Comparison of ENCODE assay signal across 3 cellular contexts in the genomic region with DNA sequence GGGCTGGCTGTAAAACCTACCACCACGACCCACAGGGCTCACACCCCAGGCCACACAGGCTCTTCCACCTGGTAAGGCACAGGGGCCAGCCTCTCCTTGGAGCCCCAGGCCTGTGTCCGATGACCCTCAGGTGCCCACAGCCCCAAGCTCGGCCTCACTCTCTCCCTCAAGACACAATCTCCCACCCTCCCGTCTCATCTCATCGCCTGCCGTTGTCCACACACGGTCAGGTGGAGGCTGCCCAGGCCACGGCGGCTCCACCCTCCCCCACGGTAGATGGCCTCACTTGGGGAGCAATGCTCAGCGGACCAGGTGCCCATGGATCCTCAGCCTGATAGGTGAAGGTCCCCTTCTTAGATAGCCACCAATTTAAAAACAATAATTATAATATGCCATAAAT.
TF ChIP-seq lines count a peak whose summit lies in the region.

No MANE protein-coding gene starts in this region.

TF ChIP-seq in GM23338, 12 proteins besides CTCF, POLR2A, EP300 and RAD21 (continued from another document):
- TF ChIP-seq, protein P1, sequence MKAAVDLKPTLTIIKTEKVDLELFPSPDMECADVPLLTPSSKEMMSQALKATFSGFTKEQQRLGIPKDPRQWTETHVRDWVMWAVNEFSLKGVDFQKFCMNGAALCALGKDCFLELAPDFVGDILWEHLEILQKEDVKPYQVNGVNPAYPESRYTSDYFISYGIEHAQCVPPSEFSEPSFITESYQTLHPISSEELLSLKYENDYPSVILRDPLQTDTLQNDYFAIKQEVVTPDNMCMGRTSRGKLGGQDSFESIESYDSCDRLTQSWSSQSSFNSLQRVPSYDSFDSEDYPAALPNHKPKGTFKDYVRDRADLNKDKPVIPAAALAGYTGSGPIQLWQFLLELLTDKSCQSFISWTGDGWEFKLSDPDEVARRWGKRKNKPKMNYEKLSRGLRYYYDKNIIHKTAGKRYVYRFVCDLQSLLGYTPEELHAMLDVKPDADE (IDR thresholded peaks at IDR 0.05): no peak
- TF ChIP-seq NANOG (IDR thresholded peaks at IDR 0.05; ENCODE audit: borderline replicate concordance) (no peak), EZH2 (IDR thresholded peaks at IDR 0.05; ENCODE audit: low read depth, unreplicated experiment) (no peak), ZNF331 (CRISPR knock-in tag; IDR thresholded peaks at IDR 0.05; ENCODE audit: low read depth) (no peak), ZNF114 (CRISPR knock-in tag; IDR thresholded peaks at IDR 0.05) (no peak), EZH2phosphoT487 (IDR thresholded peaks at IDR 0.05; ENCODE audit: unreplicated experiment) (no peak), CREB1 (CRISPR knock-in tag; IDR thresholded peaks at IDR 0.05; ENCODE audit: low read depth) (no peak), JUNB (IDR thresholded peaks at IDR 0.05; ENCODE audit: unreplicated experiment) (no peak)
- TF ChIP-seq, protein P2, sequence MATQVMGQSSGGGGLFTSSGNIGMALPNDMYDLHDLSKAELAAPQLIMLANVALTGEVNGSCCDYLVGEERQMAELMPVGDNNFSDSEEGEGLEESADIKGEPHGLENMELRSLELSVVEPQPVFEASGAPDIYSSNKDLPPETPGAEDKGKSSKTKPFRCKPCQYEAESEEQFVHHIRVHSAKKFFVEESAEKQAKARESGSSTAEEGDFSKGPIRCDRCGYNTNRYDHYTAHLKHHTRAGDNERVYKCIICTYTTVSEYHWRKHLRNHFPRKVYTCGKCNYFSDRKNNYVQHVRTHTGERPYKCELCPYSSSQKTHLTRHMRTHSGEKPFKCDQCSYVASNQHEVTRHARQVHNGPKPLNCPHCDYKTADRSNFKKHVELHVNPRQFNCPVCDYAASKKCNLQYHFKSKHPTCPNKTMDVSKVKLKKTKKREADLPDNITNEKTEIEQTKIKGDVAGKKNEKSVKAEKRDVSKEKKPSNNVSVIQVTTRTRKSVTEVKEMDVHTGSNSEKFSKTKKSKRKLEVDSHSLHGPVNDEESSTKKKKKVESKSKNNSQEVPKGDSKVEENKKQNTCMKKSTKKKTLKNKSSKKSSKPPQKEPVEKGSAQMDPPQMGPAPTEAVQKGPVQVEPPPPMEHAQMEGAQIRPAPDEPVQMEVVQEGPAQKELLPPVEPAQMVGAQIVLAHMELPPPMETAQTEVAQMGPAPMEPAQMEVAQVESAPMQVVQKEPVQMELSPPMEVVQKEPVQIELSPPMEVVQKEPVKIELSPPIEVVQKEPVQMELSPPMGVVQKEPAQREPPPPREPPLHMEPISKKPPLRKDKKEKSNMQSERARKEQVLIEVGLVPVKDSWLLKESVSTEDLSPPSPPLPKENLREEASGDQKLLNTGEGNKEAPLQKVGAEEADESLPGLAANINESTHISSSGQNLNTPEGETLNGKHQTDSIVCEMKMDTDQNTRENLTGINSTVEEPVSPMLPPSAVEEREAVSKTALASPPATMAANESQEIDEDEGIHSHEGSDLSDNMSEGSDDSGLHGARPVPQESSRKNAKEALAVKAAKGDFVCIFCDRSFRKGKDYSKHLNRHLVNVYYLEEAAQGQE (IDR thresholded peaks at IDR 0.05; ENCODE audit: unreplicated experiment): no peak
TF ChIP-seq in GM23338: peak in this region for 0.

TF ChIP-seq in WTC11, 78 proteins besides CTCF, POLR2A, EP300 and RAD21 (continued from another document):
- TF ChIP-seq GRHL2 (CRISPR knock-in tag; IDR thresholded peaks at IDR 0.05; ENCODE audit: insufficient replicate concordance, severe bottlenecking) (no peak), CREM (CRISPR knock-in tag; IDR thresholded peaks at IDR 0.05) (no peak)

TF ChIP-seq in HepG2, 621 proteins besides CTCF, POLR2A, EP300 and RAD21 (continued from another document):
- TF ChIP-seq, protein P3, sequence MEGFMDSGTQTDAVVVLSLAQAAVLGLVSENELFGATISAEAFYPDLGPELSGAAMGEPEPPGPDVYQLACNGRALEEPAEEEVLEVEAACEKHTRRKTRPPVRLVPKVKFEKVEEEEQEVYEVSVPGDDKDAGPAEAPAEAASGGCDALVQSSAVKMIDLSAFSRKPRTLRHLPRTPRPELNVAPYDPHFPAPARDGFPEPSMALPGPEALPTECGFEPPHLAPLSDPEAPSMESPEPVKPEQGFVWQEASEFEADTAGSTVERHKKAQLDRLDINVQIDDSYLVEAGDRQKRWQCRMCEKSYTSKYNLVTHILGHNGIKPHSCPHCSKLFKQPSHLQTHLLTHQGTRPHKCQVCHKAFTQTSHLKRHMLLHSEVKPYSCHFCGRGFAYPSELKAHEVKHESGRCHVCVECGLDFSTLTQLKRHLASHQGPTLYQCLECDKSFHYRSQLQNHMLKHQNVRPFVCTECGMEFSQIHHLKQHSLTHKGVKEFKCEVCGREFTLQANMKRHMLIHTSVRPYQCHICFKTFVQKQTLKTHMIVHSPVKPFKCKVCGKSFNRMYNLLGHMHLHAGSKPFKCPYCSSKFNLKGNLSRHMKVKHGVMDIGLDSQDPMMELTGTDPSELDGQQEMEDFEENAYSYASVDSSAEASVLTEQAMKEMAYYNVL (CRISPR knock-in tag; IDR thresholded peaks at IDR 0.05; ENCODE audit: borderline replicate concordance): no peak
- no peak for TF ChIP-seq NR1H2 (CRISPR knock-in tag; IDR thresholded peaks at IDR 0.05; ENCODE audit: borderline replicate concordance, low read depth)
- TF ChIP-seq, protein P4, sequence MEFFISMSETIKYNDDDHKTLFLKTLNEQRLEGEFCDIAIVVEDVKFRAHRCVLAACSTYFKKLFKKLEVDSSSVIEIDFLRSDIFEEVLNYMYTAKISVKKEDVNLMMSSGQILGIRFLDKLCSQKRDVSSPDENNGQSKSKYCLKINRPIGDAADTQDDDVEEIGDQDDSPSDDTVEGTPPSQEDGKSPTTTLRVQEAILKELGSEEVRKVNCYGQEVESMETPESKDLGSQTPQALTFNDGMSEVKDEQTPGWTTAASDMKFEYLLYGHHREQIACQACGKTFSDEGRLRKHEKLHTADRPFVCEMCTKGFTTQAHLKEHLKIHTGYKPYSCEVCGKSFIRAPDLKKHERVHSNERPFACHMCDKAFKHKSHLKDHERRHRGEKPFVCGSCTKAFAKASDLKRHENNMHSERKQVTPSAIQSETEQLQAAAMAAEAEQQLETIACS (CRISPR knock-in tag; IDR thresholded peaks at IDR 0.05): no peak
- TF ChIP-seq, protein P5, sequence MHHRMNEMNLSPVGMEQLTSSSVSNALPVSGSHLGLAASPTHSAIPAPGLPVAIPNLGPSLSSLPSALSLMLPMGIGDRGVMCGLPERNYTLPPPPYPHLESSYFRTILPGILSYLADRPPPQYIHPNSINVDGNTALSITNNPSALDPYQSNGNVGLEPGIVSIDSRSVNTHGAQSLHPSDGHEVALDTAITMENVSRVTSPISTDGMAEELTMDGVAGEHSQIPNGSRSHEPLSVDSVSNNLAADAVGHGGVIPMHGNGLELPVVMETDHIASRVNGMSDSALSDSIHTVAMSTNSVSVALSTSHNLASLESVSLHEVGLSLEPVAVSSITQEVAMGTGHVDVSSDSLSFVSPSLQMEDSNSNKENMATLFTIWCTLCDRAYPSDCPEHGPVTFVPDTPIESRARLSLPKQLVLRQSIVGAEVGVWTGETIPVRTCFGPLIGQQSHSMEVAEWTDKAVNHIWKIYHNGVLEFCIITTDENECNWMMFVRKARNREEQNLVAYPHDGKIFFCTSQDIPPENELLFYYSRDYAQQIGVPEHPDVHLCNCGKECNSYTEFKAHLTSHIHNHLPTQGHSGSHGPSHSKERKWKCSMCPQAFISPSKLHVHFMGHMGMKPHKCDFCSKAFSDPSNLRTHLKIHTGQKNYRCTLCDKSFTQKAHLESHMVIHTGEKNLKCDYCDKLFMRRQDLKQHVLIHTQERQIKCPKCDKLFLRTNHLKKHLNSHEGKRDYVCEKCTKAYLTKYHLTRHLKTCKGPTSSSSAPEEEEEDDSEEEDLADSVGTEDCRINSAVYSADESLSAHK (CRISPR knock-in tag; IDR thresholded peaks at IDR 0.05; ENCODE audit: borderline replicate concordance): no peak
- no peak for TF ChIP-seq GABPA (IDR thresholded peaks at IDR 0.05; ENCODE audit: low read depth, low read length)
- TF ChIP-seq GABPA (CRISPR knock-in tag; IDR thresholded peaks at IDR 0.05; ENCODE audit: low read depth): no peak
- no peak for TF ChIP-seq ZSCAN22 (CRISPR knock-in tag; IDR thresholded peaks at IDR 0.05)
- TF ChIP-seq TBX2 (CRISPR knock-in tag; IDR thresholded peaks at IDR 0.05; ENCODE audit: borderline replicate concordance): no peak
